Comparison of ENCODE assay signal across 27 cellular contexts in genomic region chr2:230540332-230540731, GRCh38.
"Had no signal": no experiment of that assay in that cellular context is flagged by ENCODE, and none has a peak within 500 bp of the region (broad histone marks: within the 10 kb centered on the region; RNA-seq: fewer than 3 reads in every experiment).

No MANE protein-coding gene starts in this region.

- ATAC-seq: body of pancreas, left lung, lower lobe of right lung, T-helper 17 cell had no signal

- H3K27ac Mint-ChIP-seq: activated naive CD4-positive, alpha-beta T cell treated with anti-CD3 and anti-CD28 coated beads, Interleukin-2, amount 50 U/mL, for 24 hours; activated T-helper 1 cell treated with anti-CD3 and anti-CD28 coated beads, Interleukin-12 subunit alpha, Interleukin-12 subunit beta, Interleukin-2, Interleukin-4 antibody, amounts not matched to agents 30 ng/mL and 10 ng/mL and 1 ng/mL, durations not matched to agents 14 hours and 24 hours and 36 hours; T-helper 17 cell had no signal

- H3K9me3 ChIP-seq: body of pancreas, prostate gland, SK-N-SH had no signal

- FAIRE-seq: colon, endometrium, frontal cortex, islet of Langerhans had no signal

- DNase-seq: activated CD4-positive, CD25-positive, alpha-beta regulatory T cell treated with anti-CD3 and anti-CD28 coated beads, Interleukin-2, amount 50 U/mL, for 72 hours; activated gamma-delta T cell treated with Interleukin-2 at 50 U/mL for 16 hours; aorta; body of pancreas; effector CD8-positive, alpha-beta T cell; left lung; lower lobe of right lung; mesendoderm; ovary; SK-N-SH; stimulated activated CD4-positive, alpha-beta T cell treated with anti-CD3 and anti-CD28 coated beads, Interleukin-1b, Interleukin-23, amount 100 ng/mL, for 48 hours; stimulated activated CD4-positive, alpha-beta T cell treated with anti-CD3 and anti-CD28 coated beads, Interleukin-4, amount 100 ng/mL, for 4 hours; stimulated activated CD8-positive, alpha-beta memory T cell treated with anti-CD3 and anti-CD28 coated beads, Interleukin-4, amount 100 ng/mL, for 48 hours; stimulated activated naive CD4-positive, alpha-beta T cell treated with Interleukin-2 at 50 U/mL for 16 hours; SW 1271; T-helper 17 cell; T1000; WERI-Rb-1 had no signal

- H3K27ac ChIP-seq: body of pancreas, left lung, lower lobe of right lung, ovary, prostate gland, tibial nerve, WERI-Rb-1 had no signal

- H3K4me2 ChIP-seq: SK-N-SH, smooth muscle cell had no signal

- H3K4me3 Mint-ChIP-seq: activated naive CD4-positive, alpha-beta T cell treated with anti-CD3 and anti-CD28 coated beads, Interleukin-2, amount 50 U/mL, for 24 hours; activated T-helper 1 cell treated with anti-CD3 and anti-CD28 coated beads, Interleukin-12 subunit alpha, Interleukin-12 subunit beta, Interleukin-2, Interleukin-4 antibody, amounts not matched to agents 30 ng/mL and 10 ng/mL and 1 ng/mL, durations not matched to agents 14 hours and 24 hours and 36 hours; T-helper 17 cell had no signal

- H3K4me3 ChIP-seq: body of pancreas, left lung, lower lobe of right lung, ovary, prostate gland, smooth muscle cell, tibial nerve had no signal

- H3K27me3 Mint-ChIP-seq: activated naive CD4-positive, alpha-beta T cell treated with anti-CD3 and anti-CD28 coated beads, Interleukin-2, amount 50 U/mL, for 24 hours; T-helper 17 cell had no signal

- H3K4me1 ChIP-seq: body of pancreas, left lung, lower lobe of right lung, prostate gland, tibial nerve had no signal
